Comparison of ENCODE assay signal across 14 cellular contexts in genomic region chr1:62321438-62321837, GRCh38. TPM values are rescaled to one million over a fixed set of nuclear protein-coding genes. Genes with fewer than 3 reads are reported as not detected.
DNase-seq lines count a peak whose midpoint lies in the region; ATAC-seq and TF ChIP-seq lines count a peak whose summit lies in the region.
"Had no signal": no experiment of that assay in that cellular context is flagged by ENCODE, and none has a peak within 500 bp of the region (broad histone marks: within the 10 kb centered on the region; RNA-seq: fewer than 3 reads in every experiment).

No MANE protein-coding gene starts in this region.

- H3K4me1 ChIP-seq in PC-3 (ENCODE audit: insufficient read depth, low read length) (peaks cover 16% of the 10 kb centered on the region), spleen (peaks cover 0 to 17% (median 6%) of the 10 kb centered on the region in 6 donors)

- peak; percentile 96 for ATAC-seq in PC-3
- ATAC-seq in omental fat pad (ENCODE audit: low FRiP score), result peak; percentile 79
- ATAC-seq in GM19455 (IDR thresholded peaks at IDR 0.05; ENCODE audit: unreplicated experiment), result no peak

- H3K27ac ChIP-seq in PC-3 (ENCODE audit: low read length) (no peak overlapping the region), spleen (no peak overlapping the region)
- H3K27ac ChIP-seq: vagina had no signal

- H3K9me3 ChIP-seq in PC-3 (ENCODE audit: low read length) (no peaks in the 10 kb centered on the region), spleen (no peaks in the 10 kb centered on the region)
- H3K9me3 ChIP-seq: vagina had no signal

- H3K27me3 ChIP-seq in PC-3 (ENCODE audit: low read length), result peaks cover 13% of the 10 kb centered on the region
- H3K27me3 ChIP-seq in spleen (replicated peaks in 1 of 7), result peaks cover 0 to 41% (median 20%) of the 10 kb centered on the region in 7 donors
- H3K27me3 ChIP-seq: vagina had no signal

- H3K9ac ChIP-seq in PC-3 (ENCODE audit: low read length), result no peak overlapping the region

- H3K36me3 ChIP-seq in PC-3 (ENCODE audit: low read depth, low read length) (no peaks in the 10 kb centered on the region), spleen (no peaks in the 10 kb centered on the region)
- H3K36me3 ChIP-seq: vagina had no signal

- peak; percentile 82 for DNase-seq in GM03348 (ENCODE audit: low spot score)
- DNase-seq in PC-3, result peak; percentile 93
- DNase-seq in epithelial cell of esophagus (ENCODE audit: low read depth), result peak; percentile 98
- no peak for DNase-seq in omental fat pad (ENCODE audit: low spot score)
- no peak for DNase-seq in spleen
- no peak for DNase-seq in GM19240 (ENCODE audit: insufficient read length, low spot score)
- DNase-seq in AML-193 (lab: John Stamatoyannopoulos, UW), result no peak
- DNase-seq: activated naive CD4-positive, alpha-beta T cell treated with anti-CD3 and anti-CD28 coated beads for 36 hours; DMS79 treated with DMSO at 0.1 percent for 48 hours; left cardiac atrium; NCI-H1694 treated with DMSO at 0.1 percent for 48 hours; RPMI8226 had no signal

- H3K79me2 ChIP-seq in PC-3 (ENCODE audit: low read length), result no peaks in the 10 kb centered on the region

- no peak for TF ChIP-seq POLR2A in spleen (IDR thresholded peaks at IDR 0.05)

- intact Hi-C loops in PC-3 (cut with micrococcal nuclease), result no loop called here
- intact Hi-C loops in spleen (cut with DNase I; ENCODE audit: low total_unique reads), result no loop called here

- CTCF ChIA-PET in PC-3 (lab: Charles Lee), result no interaction called here

- no peaks in the 10 kb centered on the region for H3F3A ChIP-seq in PC-3 (ENCODE audit: low read length, unreplicated experiment)

- TF ChIP-seq CTCF in PC-3 (conservative IDR thresholded peaks at IDR 0.05; ENCODE audit: low read depth, low read length) (no peak), epithelial cell of esophagus (IDR thresholded peaks at IDR 0.05; ENCODE audit: insufficient read depth, low read depth, low read length, missing control alignments) (no peak), omental fat pad (IDR thresholded peaks at IDR 0.05) (no peak), spleen (IDR thresholded peaks at IDR 0.05 in 8 of 11, conservative IDR thresholded peaks at IDR 0.05 in 3 of 11) (no peak)

- POLR2A ChIA-PET in PC-3 (lab: Charles Lee; ENCODE audit: unreplicated experiment), result no interaction called here

- peak overlapping the region; percentile 14; the same call in 1 of the 2 replicates for H3K4me2 ChIP-seq in PC-3 (ENCODE audit: low read length)

- H2AFZ ChIP-seq in PC-3 (ENCODE audit: low read length), result no peak overlapping the region

- BruUV-seq in PC-3 (replicated peaks; lab: Mats Ljungman, UMichigan), result no TSS peak

- WGBS in spleen, 5 donors, result 76 to 97% (median 85%) methylated on average over 2 of the region's 2 CpGs

- H4K20me1 ChIP-seq in PC-3 (ENCODE audit: low read length), result no peaks in the 10 kb centered on the region

- H3K4me3 ChIP-seq in PC-3 (ENCODE audit: low read length), result no peak overlapping the region
- H3K4me3 ChIP-seq in epithelial cell of esophagus (ENCODE audit: low read length), result no peak overlapping the region
- no peak overlapping the region for H3K4me3 ChIP-seq in spleen
- H3K4me3 ChIP-seq: vagina had no signal

- H3K9me2 ChIP-seq in PC-3 (replicated peaks; ENCODE audit: low read length), result no peaks in the 10 kb centered on the region

RNA-seq across cellular contexts. Expression of gene KANK4, which starts 2.2 kb away (rescaled TPM):
- total RNA-seq in PC-3 (2014; rRNA removed) (not detected in 2 replicates), omental fat pad (1 to 10 TPM; 1.3 to 2.7 (median 1.7) TPM), spleen (1 to 10 TPM in 1 of 7 donors, under 1 TPM in 6; 0.20 to 1.3 (median 0.51) TPM)
- polyA plus RNA-seq in spleen, result under 1 TPM; 0.11 to 0.70 (median 0.17) TPM
- total RNA-seq: activated naive CD4-positive, alpha-beta T cell treated with anti-CD3 and anti-CD28 coated beads for 36 hours had no signal

Comparison
In these comparisons a context has a peak if more than half of its experiments do, and no peak if none do; other contexts are left out.
1. DNase-seq: peak in GM03348 (single experiment), PC-3 (single experiment) and epithelial cell of esophagus (single experiment); none in omental fat pad (single experiment), spleen (single experiment), GM19240 (single experiment) and AML-193 (0 of 2).